In genomic region chr2:79159030-79159429, GRCh38 we compare ENCODE assay signal across 21 cellular contexts. TPM values are rescaled to one million over a fixed set of nuclear protein-coding genes. Genes with fewer than 3 reads are reported as not detected.
A peak's percentile ranks its signal among the peaks of the same experiment; 100 is the strongest.
DNase-seq lines count a peak whose midpoint lies in the region; ATAC-seq and TF ChIP-seq lines count a peak whose summit lies in the region.
"Had no signal": no experiment of that assay in that cellular context is flagged by ENCODE, and none has a peak within 500 bp of the region (broad histone marks: within the 10 kb centered on the region; RNA-seq: fewer than 3 reads in every experiment).

No MANE protein-coding gene starts in this region.

- no peak overlapping the region for H2BK20ac ChIP-seq in IMR-90 (ENCODE audit: low read depth, low read length)

- H2AK9ac ChIP-seq in IMR-90 (replicated peaks; ENCODE audit: low read depth, low read length, poor library complexity), result no peak overlapping the region

- no peak overlapping the region for H2BK5ac ChIP-seq in IMR-90 (ENCODE audit: low read depth, low read length, poor library complexity, severe bottlenecking)

- no peaks in the 10 kb centered on the region for H3K79me1 ChIP-seq in IMR-90 (ENCODE audit: low read depth in 1 of 2, low read length in 2 of 2)

- TF ChIP-seq POLR2A in IMR-90 (IDR thresholded peaks at IDR 0.05; ENCODE audit: low read depth, low read length), result no peak

- no CpG with 5 or more reads among the region's 2 CpGs for WGBS in IMR-90 (ENCODE audit: extremely low coverage in 2 of 2, insufficient read length in 1 of 2), 2 experiments

- H3K14ac ChIP-seq in IMR-90 (replicated peaks; ENCODE audit: low read depth, low read length), result no peak overlapping the region

- H2BK120ac ChIP-seq in IMR-90 (ENCODE audit: low read depth, low read length), result no peak overlapping the region

- H4K91ac ChIP-seq in IMR-90 (ENCODE audit: insufficient read depth, low read depth, low read length), result no peak overlapping the region

- H3K27me3 ChIP-seq in Caco-2 (replicated peaks; ENCODE audit: control insufficient read depth, insufficient read depth, low read length), result no peaks in the 10 kb centered on the region
- no peaks in the 10 kb centered on the region for H3K27me3 ChIP-seq in IMR-90 (ENCODE audit: control insufficient read depth, insufficient read depth, low read length)
- H3K27me3 ChIP-seq: BE2C, BLaER1 had no signal

- peak overlapping the region; percentile 34 for H3K27ac Mint-ChIP-seq in Caco-2 (ENCODE audit: unreplicated experiment)
- no peak overlapping the region for H3K27ac Mint-ChIP-seq in stimulated activated effector memory CD8-positive, alpha-beta T cell treated with anti-CD3 and anti-CD28 coated beads, Interleukin-12 subunit alpha, Interleukin-12 subunit beta, amount 100 ng/mL, for 72 hours
- H3K27ac Mint-ChIP-seq in glutamatergic neuron (ENCODE audit: unreplicated experiment), result no peak overlapping the region
- H3K27ac Mint-ChIP-seq: CD14-positive monocyte; CD4-positive, alpha-beta memory T cell; CD4-positive, CD25-positive, alpha-beta regulatory T cell had no signal

- no peak for ATAC-seq in IMR-90 (ENCODE audit: low read depth)
- ATAC-seq in stimulated activated effector memory CD8-positive, alpha-beta T cell treated with anti-CD3 and anti-CD28 coated beads, Interleukin-12 subunit alpha, Interleukin-12 subunit beta, amount 100 ng/mL, for 72 hours, result peak; percentile 19

- no peak overlapping the region for H2AK5ac ChIP-seq in IMR-90 (ENCODE audit: low read depth, low read length)

- H2AFZ ChIP-seq in IMR-90 (replicated peaks; ENCODE audit: low read length, poor library complexity), result no peak overlapping the region

- no peak overlapping the region for H3K9ac ChIP-seq in IMR-90 (ENCODE audit: low read depth, low read length)
- H3K9ac ChIP-seq: BLaER1 had no signal

- H3K4me1 Mint-ChIP-seq in Caco-2 (ENCODE audit: low read depth, unreplicated experiment) (no peaks in the 10 kb centered on the region), glutamatergic neuron (ENCODE audit: low read depth, unreplicated experiment) (no peaks in the 10 kb centered on the region)
- H3K4me1 Mint-ChIP-seq in stimulated activated effector memory CD8-positive, alpha-beta T cell treated with anti-CD3 and anti-CD28 coated beads, Interleukin-12 subunit alpha, Interleukin-12 subunit beta, amount 100 ng/mL, for 72 hours, result no peaks in the 10 kb centered on the region
- H3K4me1 Mint-ChIP-seq: CD14-positive monocyte; CD4-positive, alpha-beta memory T cell; CD4-positive, CD25-positive, alpha-beta regulatory T cell; CD8-positive, alpha-beta memory T cell had no signal

- no peak overlapping the region for H3K27ac ChIP-seq in IMR-90 (ENCODE audit: insufficient read depth, low read length)
- H3K27ac ChIP-seq: BLaER1 had no signal

- DNase-seq in Caco-2, result no peak
- no peak for DNase-seq in IMR-90
- DNase-seq in stimulated activated effector memory CD8-positive, alpha-beta T cell treated with anti-CD3 and anti-CD28 coated beads, Interleukin-12 subunit alpha, Interleukin-12 subunit beta, amount 100 ng/mL, for 72 hours (ENCODE audit: low spot score in 2 of 2), result no peak
- no peak for DNase-seq in activated CD8-positive, alpha-beta memory T cell treated with anti-CD3 and anti-CD28 coated beads, Interleukin-2, amount 50 U/mL, for 4 hours
- no peak for DNase-seq in T-helper 9 cell
- no peak for DNase-seq in glutamatergic neuron
- DNase-seq: 8988T; ACHN; BE2C; C1 segment of cervical spinal cord; Calu3; CD4-positive, alpha-beta memory T cell; CD4-positive, CD25-positive, alpha-beta regulatory T cell; CD8-positive, alpha-beta memory T cell; COR-L47; DMS79 treated with DMSO at 0.1 percent for 48 hours; GF-D8 had no signal

- BruUV-seq in Caco-2 (replicated peaks; lab: Mats Ljungman, UMichigan), result no TSS peak
- BruUV-seq in IMR-90 (replicated peaks; lab: Mats Ljungman, UMichigan), result no TSS peak

- no peak overlapping the region for H4K8ac ChIP-seq in IMR-90 (ENCODE audit: low read depth in 2 of 2, low read length in 2 of 2)

- no peak overlapping the region for H3K4me3 Mint-ChIP-seq in Caco-2 (ENCODE audit: unreplicated experiment)
- no peak overlapping the region for H3K4me3 Mint-ChIP-seq in stimulated activated effector memory CD8-positive, alpha-beta T cell treated with anti-CD3 and anti-CD28 coated beads, Interleukin-12 subunit alpha, Interleukin-12 subunit beta, amount 100 ng/mL, for 72 hours
- no peak overlapping the region for H3K4me3 Mint-ChIP-seq in glutamatergic neuron (ENCODE audit: unreplicated experiment)
- H3K4me3 Mint-ChIP-seq: CD14-positive monocyte; CD4-positive, CD25-positive, alpha-beta regulatory T cell; CD8-positive, alpha-beta memory T cell had no signal

- H3K4me1 ChIP-seq in Caco-2, result peaks cover 4% of the 10 kb centered on the region; the same call in 1 of the 2 replicates
- no peaks in the 10 kb centered on the region for H3K4me1 ChIP-seq in IMR-90 (ENCODE audit: control insufficient read depth, insufficient read depth, low read length)
- H3K4me1 ChIP-seq: BE2C, BLaER1 had no signal

- H2BK15ac ChIP-seq in IMR-90 (ENCODE audit: low read depth, low read length), result no peak overlapping the region

- no peak overlapping the region for H3K23ac ChIP-seq in IMR-90 (ENCODE audit: low read depth, low read length)

- H3K36me3 Mint-ChIP-seq in Caco-2 (ENCODE audit: insufficient read depth, unreplicated experiment) (no peaks in the 10 kb centered on the region), glutamatergic neuron (ENCODE audit: unreplicated experiment) (no peaks in the 10 kb centered on the region)
- no peaks in the 10 kb centered on the region for H3K36me3 Mint-ChIP-seq in stimulated activated effector memory CD8-positive, alpha-beta T cell treated with anti-CD3 and anti-CD28 coated beads, Interleukin-12 subunit alpha, Interleukin-12 subunit beta, amount 100 ng/mL, for 72 hours
- H3K36me3 Mint-ChIP-seq: CD14-positive monocyte; CD4-positive, alpha-beta memory T cell; CD4-positive, CD25-positive, alpha-beta regulatory T cell; CD8-positive, alpha-beta memory T cell had no signal

- in situ Hi-C loops in IMR-90 (cut with MboI; ENCODE audit: low sequenced_read_pairs), result no loop called here

- TF ChIP-seq CTCF in Caco-2 (IDR thresholded peaks at IDR 0.05; ENCODE audit: insufficient read depth in 1 of 2, low read depth in 1 of 2, low read length in 1 of 2, severe bottlenecking in 1 of 2, unreplicated experiment in 1 of 2), result no peak
- TF ChIP-seq CTCF in IMR-90 (conservative IDR thresholded peaks at IDR 0.05; ENCODE audit: low read depth, low read length), result no peak
- TF ChIP-seq CTCF in glutamatergic neuron (IDR thresholded peaks at IDR 0.05; ENCODE audit: partially characterized antibody, unreplicated experiment), result no peak

- H3K9me1 ChIP-seq in IMR-90 (ENCODE audit: insufficient read depth, low read length), result no peaks in the 10 kb centered on the region

- no peak overlapping the region for H4K5ac ChIP-seq in IMR-90 (ENCODE audit: low read depth, low read length)

- POLR2A ChIA-PET in Caco-2 (lab: Charles Lee), result no interaction called here
- POLR2A ChIA-PET in IMR-90 (lab: Charles Lee; ENCODE audit: unreplicated experiment), result no interaction called here

- H3K9me3 Mint-ChIP-seq in Caco-2 (ENCODE audit: unreplicated experiment) (peaks cover 41% of the 10 kb centered on the region), glutamatergic neuron (ENCODE audit: unreplicated experiment) (no peaks in the 10 kb centered on the region)
- H3K9me3 Mint-ChIP-seq in stimulated activated effector memory CD8-positive, alpha-beta T cell treated with anti-CD3 and anti-CD28 coated beads, Interleukin-12 subunit alpha, Interleukin-12 subunit beta, amount 100 ng/mL, for 72 hours, result peaks cover 10% of the 10 kb centered on the region

- TF ChIP-seq RAD21 in IMR-90 (IDR thresholded peaks at IDR 0.05; ENCODE audit: low read length), result no peak

- H3K4ac ChIP-seq in IMR-90 (ENCODE audit: low read depth, low read length), result no peak overlapping the region

- CTCF ChIA-PET in Caco-2 (lab: Charles Lee), result no interaction called here
- CTCF ChIA-PET in IMR-90 (lab: Yijun Ruan, JAX), result no interaction called here

- H3K9me3 ChIP-seq in Caco-2 (peaks cover 6% of the 10 kb centered on the region), IMR-90 (ENCODE audit: control insufficient read depth, insufficient read depth, low read length) (peaks cover 26% of the 10 kb centered on the region)
- H3K9me3 ChIP-seq: BE2C, BLaER1 had no signal

- H3K4me3 ChIP-seq in Caco-2 (ENCODE audit: low read depth, low read length) (no peak overlapping the region), IMR-90 (ENCODE audit: insufficient read depth, low read depth, low read length) (no peak overlapping the region)
- H3K4me3 ChIP-seq: BLaER1 had no signal

- intact Hi-C loops in Caco-2 (cut with micrococcal nuclease; ENCODE audit: unreplicated experiment) (no loop called here), IMR-90 (cut with micrococcal nuclease) (no loop called here)

- no peaks in the 10 kb centered on the region for H3K27me3 Mint-ChIP-seq in Caco-2 (ENCODE audit: insufficient read depth, unreplicated experiment)
- H3K27me3 Mint-ChIP-seq in glutamatergic neuron (ENCODE audit: unreplicated experiment), result peaks cover 1% of the 10 kb centered on the region
- H3K27me3 Mint-ChIP-seq: CD4-positive, alpha-beta memory T cell; CD4-positive, CD25-positive, alpha-beta regulatory T cell had no signal

- dilution Hi-C loops in IMR-90 (cut with HindIII; ENCODE audit: low sequenced_read_pairs, unreplicated experiment), result no loop called here

- no peaks in the 10 kb centered on the region for H4K20me1 ChIP-seq in IMR-90 (ENCODE audit: insufficient read depth, low read length)
- H4K20me1 ChIP-seq: BLaER1 had no signal

- H3K4me2 ChIP-seq in IMR-90 (ENCODE audit: low read depth, low read length), result no peak overlapping the region
- H3K4me2 ChIP-seq: BLaER1 had no signal

- H3K36me3 ChIP-seq in Caco-2 (ENCODE audit: control insufficient read depth, insufficient read depth, low read length) (no peaks in the 10 kb centered on the region), IMR-90 (ENCODE audit: control insufficient read depth, insufficient read depth, low read length) (no peaks in the 10 kb centered on the region)
- H3K36me3 ChIP-seq: BE2C, BLaER1 had no signal

- H3K56ac ChIP-seq in IMR-90 (ENCODE audit: extremely low read depth, insufficient read depth, low read length), result no peak overlapping the region

- no peak overlapping the region for H3K18ac ChIP-seq in IMR-90 (ENCODE audit: low read depth, low read length)

TF ChIP-seq in IMR-90, 13 proteins besides CTCF, POLR2A, EP300 and RAD21 (continues in another document):
- TF ChIP-seq MAFK (IDR thresholded peaks at IDR 0.05; ENCODE audit: low read depth, low read length), result no peak
- TF ChIP-seq BHLHE40 (IDR thresholded peaks at IDR 0.05; ENCODE audit: low read depth, low read length), result no peak

RNA-seq across cellular contexts. Expression of gene REG3A, which starts 0.5 kb away (rescaled TPM):
- total RNA-seq in Caco-2 (2022) (0.45 and 1.1 TPM in 2 replicates), IMR-90 (2012; rRNA removed) (not detected in 2 replicates), glutamatergic neuron (ENCODE audit: unreplicated experiment) (not detected)
- polyA plus RNA-seq in IMR-90 (2012; rRNA removed), result not detected in 2 replicates
- not detected in 2 replicates for polyA plus RNA-seq in IMR-90 (2012; cell fraction: cytosol; rRNA removed)
- not detected in 2 replicates for polyA plus RNA-seq in IMR-90 (2012; cell fraction: nucleus; rRNA removed; ENCODE audit: low replicate concordance)
- total RNA-seq: A673; Calu3; CD4-positive, alpha-beta memory T cell; CD4-positive, CD25-positive, alpha-beta regulatory T cell; CD8-positive, alpha-beta memory T cell had no signal
- polyA plus RNA-seq: AG04450; CD14-positive monocyte; CD4-positive, alpha-beta memory T cell; CD4-positive, CD25-positive, alpha-beta regulatory T cell; CD8-positive, alpha-beta memory T cell had no signal

RNA-seq across cellular contexts. Expression of gene REG1A, which starts 38.7 kb away (rescaled TPM):
- total RNA-seq in Caco-2 (2022) (0.73 TPM in 1 of 2 replicates, not detected in the other), IMR-90 (2012; rRNA removed) (not detected in 2 replicates), glutamatergic neuron (ENCODE audit: unreplicated experiment) (1.1 TPM)
- polyA plus RNA-seq in IMR-90 (2012; rRNA removed), result not detected in 2 replicates
- polyA plus RNA-seq in IMR-90 (2012; cell fraction: cytosol; rRNA removed), result not detected in 2 replicates
- not detected in 2 replicates for polyA plus RNA-seq in IMR-90 (2012; cell fraction: nucleus; rRNA removed; ENCODE audit: low replicate concordance)
- total RNA-seq: A673; Calu3; CD4-positive, alpha-beta memory T cell; CD4-positive, CD25-positive, alpha-beta regulatory T cell; CD8-positive, alpha-beta memory T cell had no signal
- polyA plus RNA-seq: AG04450; CD14-positive monocyte; CD4-positive, alpha-beta memory T cell; CD4-positive, CD25-positive, alpha-beta regulatory T cell; CD8-positive, alpha-beta memory T cell had no signal
